ENCODE assay signal across 28 cellular contexts in the genomic region with DNA sequence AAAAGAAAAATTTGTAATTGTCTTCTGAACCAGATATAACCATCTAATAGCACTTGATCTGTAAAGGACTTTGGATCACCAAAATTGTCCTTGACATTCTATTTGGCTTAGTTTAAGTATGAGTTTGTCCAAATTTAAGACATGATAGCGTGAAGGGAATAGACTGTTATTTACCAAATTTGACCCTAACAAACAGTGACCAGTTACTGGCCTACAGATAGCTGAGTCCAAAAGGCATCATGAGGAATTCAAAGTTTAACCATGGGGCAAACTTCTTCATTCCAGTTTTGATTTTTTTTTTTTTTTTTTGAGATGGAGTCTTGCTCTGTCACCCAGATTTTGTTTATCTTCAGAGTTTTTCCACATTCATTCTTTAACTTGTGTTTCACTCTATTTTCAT.
"Had no signal": no experiment of that assay in that cellular context is flagged by ENCODE, and none has a peak within 500 bp of the region (broad histone marks: within the 10 kb centered on the region; RNA-seq: fewer than 3 reads in every experiment).

No MANE protein-coding gene starts in this region.

- H3K9ac ChIP-seq: parathyroid adenoma had no signal

- H3K4me3 Mint-ChIP-seq: activated CD4-positive, alpha-beta memory T cell treated with anti-CD3 and anti-CD28 coated beads, Interleukin-2, amount 10 ng/mL, durations not matched to agents 7 days and 5 days; activated CD4-positive, alpha-beta T cell treated with anti-CD3 and anti-CD28 coated beads, Interleukin-2, amount 10 ng/mL, durations not matched to agents 7 days and 5 days; central memory CD8-positive, alpha-beta T cell; naive thymus-derived CD4-positive, alpha-beta T cell; neural crest cell had no signal

- H3K27ac Mint-ChIP-seq: activated CD4-positive, alpha-beta memory T cell treated with anti-CD3 and anti-CD28 coated beads, Interleukin-2, amount 10 ng/mL, durations not matched to agents 7 days and 5 days; activated CD4-positive, alpha-beta T cell treated with anti-CD3 and anti-CD28 coated beads, Interleukin-2, amount 10 ng/mL, durations not matched to agents 7 days and 5 days; activated naive CD4-positive, alpha-beta T cell treated with anti-CD3 and anti-CD28 coated beads, Interleukin-2, amount 50 U/mL, for 72 hours; activated T-helper 2 cell treated with anti-CD3 and anti-CD28 coated beads, Interferon-gamma antibody, Interleukin-2, Interleukin-4, amounts not matched to agents 10 μg/mL and 5 μg/mL and 100 μg/mL, durations not matched to agents 14 hours and 24 hours and 36 hours; naive thymus-derived CD4-positive, alpha-beta T cell had no signal

- H3K27me3 Mint-ChIP-seq: activated CD4-positive, alpha-beta memory T cell treated with anti-CD3 and anti-CD28 coated beads, Interleukin-2, amount 10 ng/mL, durations not matched to agents 7 days and 5 days; activated CD4-positive, alpha-beta T cell treated with anti-CD3 and anti-CD28 coated beads, Interleukin-2, amount 10 ng/mL, durations not matched to agents 7 days and 5 days; central memory CD8-positive, alpha-beta T cell; naive thymus-derived CD4-positive, alpha-beta T cell had no signal

- H3K4me1 ChIP-seq: parathyroid adenoma, psoas muscle had no signal

- H3K27me3 ChIP-seq: esophagus squamous epithelium, heart right ventricle, suprapubic skin, transverse colon had no signal

- H3K4me1 Mint-ChIP-seq: activated CD4-positive, alpha-beta memory T cell treated with anti-CD3 and anti-CD28 coated beads, Interleukin-2, amount 10 ng/mL, durations not matched to agents 7 days and 5 days; activated CD4-positive, alpha-beta T cell treated with anti-CD3 and anti-CD28 coated beads, Interleukin-2, amount 10 ng/mL, durations not matched to agents 7 days and 5 days; central memory CD8-positive, alpha-beta T cell had no signal

- H3K9me3 Mint-ChIP-seq: activated CD4-positive, alpha-beta memory T cell treated with anti-CD3 and anti-CD28 coated beads, Interleukin-2, amount 10 ng/mL, durations not matched to agents 7 days and 5 days; activated CD4-positive, alpha-beta T cell treated with anti-CD3 and anti-CD28 coated beads, Interleukin-2, amount 10 ng/mL, durations not matched to agents 7 days and 5 days; activated naive CD4-positive, alpha-beta T cell treated with anti-CD3 and anti-CD28 coated beads, Interleukin-2, amount 50 U/mL, for 72 hours; activated T-helper 2 cell treated with anti-CD3 and anti-CD28 coated beads, Interferon-gamma antibody, Interleukin-2, Interleukin-4, amounts not matched to agents 10 μg/mL and 5 μg/mL and 100 μg/mL, durations not matched to agents 14 hours and 24 hours and 36 hours; central memory CD8-positive, alpha-beta T cell; naive thymus-derived CD4-positive, alpha-beta T cell; neural crest cell had no signal

- H3K36me3 ChIP-seq: esophagus squamous epithelium, heart right ventricle, suprapubic skin, transverse colon had no signal

- DNase-seq: activated CD4-positive, alpha-beta memory T cell treated with anti-CD3 and anti-CD28 coated beads, Interleukin-2, amount 10 ng/mL, durations not matched to agents 7 days and 5 days; activated CD4-positive, alpha-beta T cell treated with anti-CD3 and anti-CD28 coated beads for 1 hour; activated CD4-positive, alpha-beta T cell treated with anti-CD3 and anti-CD28 coated beads, Interleukin-2, amount 10 ng/mL, durations not matched to agents 7 days and 5 days; activated naive CD4-positive, alpha-beta T cell; activated T-cell treated with anti-CD3 and anti-CD28 coated beads, Interleukin-2, amount 50 U/mL, for 48 hours; dermis blood vessel endothelial cell; effector CD4-positive, alpha-beta T cell; esophagus squamous epithelium; foreskin melanocyte; heart right ventricle; left ventricle myocardium superior; midbrain; naive thymus-derived CD4-positive, alpha-beta T cell; nucleus accumbens; psoas muscle; stimulated activated CD4-positive, alpha-beta T cell treated with anti-CD3 and anti-CD28 coated beads, Interleukin-2, amount 100 ng/mL, for 24 hours; stimulated activated naive CD4-positive, alpha-beta T cell; T-helper 1 cell; transverse colon had no signal

- H2AFZ ChIP-seq: parathyroid adenoma had no signal

- ATAC-seq: activated naive CD4-positive, alpha-beta T cell treated with anti-CD3 and anti-CD28 coated beads, Interleukin-2, amount 50 U/mL, for 72 hours; heart right ventricle; left ventricle myocardium superior; naive thymus-derived CD4-positive, alpha-beta T cell; psoas muscle had no signal

- H3K4me3 ChIP-seq: esophagus squamous epithelium, heart right ventricle, psoas muscle, smooth muscle cell, suprapubic skin, transverse colon had no signal

- H3K79me2 ChIP-seq: parathyroid adenoma had no signal

- FAIRE-seq: bronchial epithelial cell, colon had no signal

- H3K27ac ChIP-seq: heart right ventricle, parathyroid adenoma, psoas muscle, suprapubic skin, transverse colon had no signal

- H3K4me2 ChIP-seq: smooth muscle cell had no signal

- H3K9me3 ChIP-seq: esophagus squamous epithelium, heart right ventricle, psoas muscle, suprapubic skin, transverse colon had no signal

- H3K36me3 Mint-ChIP-seq: activated naive CD4-positive, alpha-beta T cell treated with anti-CD3 and anti-CD28 coated beads, Interleukin-2, amount 50 U/mL, for 72 hours; naive thymus-derived CD4-positive, alpha-beta T cell had no signal
